Comparison of ENCODE assay signal across 8 cellular contexts in the genomic region with DNA sequence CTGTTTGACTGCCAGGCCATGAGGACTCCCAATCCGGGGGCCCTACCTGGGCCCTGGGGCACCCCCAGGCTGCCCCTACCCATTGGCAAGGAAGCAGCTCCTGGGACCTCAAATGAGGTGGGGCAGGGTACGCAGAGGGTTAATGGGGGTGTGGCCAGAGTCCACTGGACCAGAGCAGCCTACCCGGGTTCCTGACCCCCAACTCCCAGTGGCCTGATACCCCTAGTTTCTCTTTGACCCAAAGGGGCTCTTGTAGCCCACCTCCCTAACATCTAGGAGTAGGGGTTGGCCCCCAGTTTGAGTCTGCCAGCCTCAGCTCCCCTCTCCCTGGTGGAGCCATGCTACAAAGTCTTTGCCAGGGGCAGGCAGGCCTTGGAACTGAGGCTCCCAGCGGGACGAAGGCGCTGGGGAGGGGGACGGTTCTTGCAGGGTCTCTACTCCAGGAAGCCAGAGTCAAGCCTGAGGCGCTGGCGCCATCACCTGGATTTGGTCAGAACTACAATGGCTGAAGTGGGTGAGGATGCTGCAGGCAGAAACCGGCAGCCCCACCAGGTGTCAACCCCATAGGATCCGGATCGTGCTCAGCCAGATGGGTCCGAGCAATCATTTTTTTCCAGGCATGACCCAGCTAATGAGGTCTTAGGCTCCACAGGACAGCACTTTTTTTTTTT. TPM values are rescaled to one million over a fixed set of nuclear protein-coding genes. Genes with fewer than 3 reads are reported as not detected.
DNase-seq lines count a peak whose midpoint lies in the region; ATAC-seq and TF ChIP-seq lines count a peak whose summit lies in the region.

No MANE protein-coding gene starts in this region.

- H3K9me3 ChIP-seq in spleen = no peaks in the 10 kb centered on the region

- peaks cover 1% of the 10 kb centered on the region for H3K4me1 Mint-ChIP-seq in activated naive CD8-positive, alpha-beta T cell treated with anti-CD3 and anti-CD28 coated beads for 36 hours

- H3K27me3 ChIP-seq in spleen (replicated peaks in 1 of 7) = peaks cover 0 to 98% (median 16%) of the 10 kb centered on the region in 7 donors

- no peaks in the 10 kb centered on the region for H3K36me3 ChIP-seq in spleen

- H3K27ac Mint-ChIP-seq in activated naive CD8-positive, alpha-beta T cell treated with anti-CD3 and anti-CD28 coated beads for 36 hours = no peak overlapping the region

- TF ChIP-seq CTCF in spleen (IDR thresholded peaks at IDR 0.05 in 8 of 11, conservative IDR thresholded peaks at IDR 0.05 in 3 of 11) = peak in 9 of 11 experiments; percentile 37 to 80 (median 60)

- 7 to 16% (median 12%) methylated on average over 7 to 13 of the region's 13 CpGs for WGBS in spleen, 5 donors

- no peak for ATAC-seq in GM19035 (IDR thresholded peaks at IDR 0.05; ENCODE audit: unreplicated experiment)

- peaks cover 77% of the 10 kb centered on the region for H3K27me3 Mint-ChIP-seq in activated naive CD8-positive, alpha-beta T cell treated with anti-CD3 and anti-CD28 coated beads for 36 hours

- H3K36me3 Mint-ChIP-seq in activated naive CD8-positive, alpha-beta T cell treated with anti-CD3 and anti-CD28 coated beads for 36 hours = no peaks in the 10 kb centered on the region

- no peak overlapping the region for H3K4me3 Mint-ChIP-seq in activated naive CD8-positive, alpha-beta T cell treated with anti-CD3 and anti-CD28 coated beads for 36 hours

- intact Hi-C loops in spleen (cut with DNase I; ENCODE audit: low total_unique reads) = loop anchor here (2.0 kb wide), 1 partner anchor 49 kb away; no protein-coding TSS in a partner anchor

- H3K4me3 ChIP-seq in spleen = no peak overlapping the region

- peaks cover 0 to 6% (median 0%) of the 10 kb centered on the region in 6 donors for H3K4me1 ChIP-seq in spleen

- H3K9me3 Mint-ChIP-seq in activated naive CD8-positive, alpha-beta T cell treated with anti-CD3 and anti-CD28 coated beads for 36 hours = no peaks in the 10 kb centered on the region

- no peak for TF ChIP-seq POLR2A in spleen (IDR thresholded peaks at IDR 0.05)

- H3K27ac ChIP-seq in spleen = no peak overlapping the region

- DNase-seq in CD1c-positive myeloid dendritic cell (ENCODE audit: extremely low spot score) = peak; percentile 55
- DNase-seq in HT1080 (ENCODE audit: low read depth) = peak; percentile 44
- DNase-seq in RPMI7951 (ENCODE audit: low read depth) = peak; percentile 25
- DNase-seq in activated naive CD8-positive, alpha-beta T cell treated with anti-CD3 and anti-CD28 coated beads for 36 hours = peak; percentile 52
- DNase-seq in hippocampal formation (lab: John Stamatoyannopoulos, UW) = peak; percentile 68 to 88
- DNase-seq in spleen = no peak
- no peak for DNase-seq in HPDE6-E6E7 (ENCODE audit: extremely low spot score)

RNA-seq across cellular contexts. Expression of a gene that starts 8.4 kb away (rescaled TPM):
- total RNA-seq in HT1080 (2014; rRNA removed; shearing (Covaris generic)) = 60.9 and 65.5 TPM in 2 replicates
- 107 TPM in 2 replicates for polyA plus RNA-seq in HT1080 (2015; cell fraction: cytosol; rRNA removed)
- 98.3 and 104 TPM in 2 replicates for polyA plus RNA-seq in HT1080 (2015; cell fraction: nucleus; rRNA removed)
- total RNA-seq in RPMI7951 (2014; rRNA removed; shearing (Covaris generic)) = 70.6 and 72.0 TPM in 2 replicates
- total RNA-seq in activated naive CD8-positive, alpha-beta T cell treated with anti-CD3 and anti-CD28 coated beads for 36 hours = 1 to 10 TPM; 1.4 to 2.2 TPM
- 10 to 100 TPM in 4 of 7 donors, 1 to 10 TPM in 3; 8.3 to 22.7 (median 10.0) TPM for total RNA-seq in spleen
- 1 to 10 TPM; 3.8 to 7.4 (median 5.0) TPM for polyA plus RNA-seq in spleen

RNA-seq across cellular contexts. Expression of a gene that starts 41.1 kb away (rescaled TPM):
- 110 and 136 TPM in 2 replicates for total RNA-seq in HT1080 (2014; rRNA removed; shearing (Covaris generic))
- polyA plus RNA-seq in HT1080 (2015; cell fraction: cytosol; rRNA removed) = 55.9 and 66.3 TPM in 2 replicates
- polyA plus RNA-seq in HT1080 (2015; cell fraction: nucleus; rRNA removed) = 55.2 and 68.1 TPM in 2 replicates
- total RNA-seq in RPMI7951 (2014; rRNA removed; shearing (Covaris generic)) = 33.2 and 36.2 TPM in 2 replicates
- 10 to 100 TPM; 81.7 to 85.6 TPM for total RNA-seq in activated naive CD8-positive, alpha-beta T cell treated with anti-CD3 and anti-CD28 coated beads for 36 hours
- total RNA-seq in spleen = 10 to 100 TPM; 32.9 to 58.1 (median 43.8) TPM
- polyA plus RNA-seq in spleen = 10 to 100 TPM; 28.1 to 47.9 (median 47.9) TPM

RNA-seq across cellular contexts. Expression of a gene that starts 43.6 kb away (rescaled TPM):
- 37.1 and 39.8 TPM in 2 replicates for total RNA-seq in HT1080 (2014; rRNA removed; shearing (Covaris generic))
- 32.2 and 38.0 TPM in 2 replicates for polyA plus RNA-seq in HT1080 (2015; cell fraction: cytosol; rRNA removed)
- polyA plus RNA-seq in HT1080 (2015; cell fraction: nucleus; rRNA removed) = 104 and 112 TPM in 2 replicates
- 50.1 and 57.1 TPM in 2 replicates for total RNA-seq in RPMI7951 (2014; rRNA removed; shearing (Covaris generic))
- 10 to 100 TPM; 72.7 to 76.1 TPM for total RNA-seq in activated naive CD8-positive, alpha-beta T cell treated with anti-CD3 and anti-CD28 coated beads for 36 hours
- 10 to 100 TPM; 25.4 to 37.5 (median 30.9) TPM for total RNA-seq in spleen
- polyA plus RNA-seq in spleen = 10 to 100 TPM; 13.4 to 16.5 (median 15.2) TPM

Comparison
In these comparisons a context has a peak if more than half of its experiments do, and no peak if none do; other contexts are left out.
1. DNase-seq: peak in CD1c-positive myeloid dendritic cell (single experiment), HT1080 (single experiment), RPMI7951 (single experiment), activated naive CD8-positive, alpha-beta T cell treated with anti-CD3 and anti-CD28 coated beads for 36 hours (single experiment) and hippocampal formation (2 of 2); none in spleen (single experiment) and HPDE6-E6E7 (single experiment).